ENCODE assay signal across 17 cellular contexts in the genomic region with DNA sequence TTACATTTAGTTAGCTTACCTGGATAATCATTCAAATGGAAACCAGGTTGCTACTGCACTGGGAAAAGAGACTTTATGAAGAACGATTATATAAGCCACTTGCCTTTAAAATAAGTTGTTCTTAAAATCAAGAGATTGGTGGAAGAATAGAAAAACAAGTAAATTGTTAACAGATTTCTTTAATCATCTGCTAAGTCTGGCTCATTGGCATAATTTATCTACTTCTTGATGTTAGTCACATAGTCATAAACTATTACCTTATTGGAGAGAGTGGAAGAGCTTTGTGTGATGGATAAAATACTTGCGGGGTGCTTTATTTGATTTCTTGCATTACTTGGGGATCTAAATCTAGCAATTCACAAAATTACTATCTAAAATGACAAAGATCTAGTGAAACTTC. TPM values are rescaled to one million over a fixed set of nuclear protein-coding genes. Genes with fewer than 3 reads are reported as not detected.
A peak's percentile ranks its signal among the peaks of the same experiment; 100 is the strongest.
DNase-seq lines count a peak whose midpoint lies in the region; ATAC-seq and TF ChIP-seq lines count a peak whose summit lies in the region.
"Had no signal": no experiment of that assay in that cellular context is flagged by ENCODE, and none has a peak within 500 bp of the region (broad histone marks: within the 10 kb centered on the region; RNA-seq: fewer than 3 reads in every experiment).

No MANE protein-coding gene starts in this region.

- WGBS in transverse colon (ENCODE audit: low coverage in 1 of 2), 2 donors = 15 to 49% methylated on average over 2 of the region's 2 CpGs

- POLR2A ChIA-PET in CD8-positive, alpha-beta memory T cell (lab: Charles Lee) = no interaction called here
- POLR2A ChIA-PET in PC-9 (lab: Charles Lee; ENCODE audit: unreplicated experiment) = interaction anchor here (0.5 kb wide), 1 partner anchor 918 kb away, joined by 4 read pairs; no protein-coding TSS in a partner anchor

- H3K9me3 Mint-ChIP-seq in CD8-positive, alpha-beta memory T cell = no peaks in the 10 kb centered on the region
- no peaks in the 10 kb centered on the region for H3K9me3 Mint-ChIP-seq in progenitor cell of endocrine pancreas (ENCODE audit: low read depth)

- no peaks in the 10 kb centered on the region for H3K9me3 ChIP-seq in CD8-positive, alpha-beta memory T cell (ENCODE audit: low read length)
- H3K9me3 ChIP-seq in PC-9 (ENCODE audit: insufficient read depth, low read depth) = no peaks in the 10 kb centered on the region
- no peaks in the 10 kb centered on the region for H3K9me3 ChIP-seq in fibroblast of lung (ENCODE audit: control insufficient read depth, insufficient read depth, low read depth, low read length)
- no peaks in the 10 kb centered on the region for H3K9me3 ChIP-seq in transverse colon

- peaks cover 78 to 94% (median 92%) of the 10 kb centered on the region in 3 donors for H3K4me1 Mint-ChIP-seq in CD8-positive, alpha-beta memory T cell
- H3K4me1 Mint-ChIP-seq in progenitor cell of endocrine pancreas (ENCODE audit: low read depth) = peaks cover 52% of the 10 kb centered on the region

- H3K4me3 ChIP-seq in CD8-positive, alpha-beta memory T cell (ENCODE audit: low read length) = no peak overlapping the region
- H3K4me3 ChIP-seq in PC-9 = no peak overlapping the region
- H3K4me3 ChIP-seq in fibroblast of lung (replicated peaks in 1 of 4; ENCODE audit: control extremely low read depth in 1 of 4, insufficient read depth in 1 of 4, low read depth in 3 of 4, low read length in 4 of 4) = no peak overlapping the region
- H3K4me3 ChIP-seq in transverse colon = no peak overlapping the region
- H3K4me3 ChIP-seq: SK-N-MC had no signal

- no peaks in the 10 kb centered on the region for H3K9me2 ChIP-seq in PC-9 (ENCODE audit: insufficient read depth)

- TF ChIP-seq EP300 in transverse colon (IDR thresholded peaks at IDR 0.05; ENCODE audit: low read depth) = no peak

- in situ Hi-C loops in transverse colon (cut with MboI; ENCODE audit: low pct_ligation_motif_present in 1 of 4, low pct_unique_long_range_greater_than_20kb in 1 of 4, low sequenced_read_pairs in 3 of 4) = no loop called here

- peak overlapping the region; percentile 4 to 63 (median 30) for H3K4me3 Mint-ChIP-seq in CD8-positive, alpha-beta memory T cell
- no peak overlapping the region for H3K4me3 Mint-ChIP-seq in progenitor cell of endocrine pancreas (ENCODE audit: low read depth)

- H3K9ac ChIP-seq in fibroblast of lung (ENCODE audit: insufficient read depth, low read length) = no peak overlapping the region
- H3K9ac ChIP-seq: KMS-11 had no signal

- no peaks in the 10 kb centered on the region for H3K27me3 Mint-ChIP-seq in CD8-positive, alpha-beta memory T cell
- H3K27me3 Mint-ChIP-seq in progenitor cell of endocrine pancreas = no peaks in the 10 kb centered on the region

- no peak for TF ChIP-seq POLR2A in transverse colon (IDR thresholded peaks at IDR 0.05)

- H3K79me2 ChIP-seq in PC-9 (ENCODE audit: low read depth) (peaks cover 100% of the 10 kb centered on the region), fibroblast of lung (ENCODE audit: control insufficient read depth, insufficient read depth, low read length) (peaks cover 98% of the 10 kb centered on the region)

- no peaks in the 10 kb centered on the region for H3K27me3 ChIP-seq in CD8-positive, alpha-beta memory T cell (ENCODE audit: insufficient read depth, low read length, poor library complexity, severe bottlenecking)
- H3K27me3 ChIP-seq in PC-9 (ENCODE audit: insufficient read depth, low read depth) (no peaks in the 10 kb centered on the region), fibroblast of lung (ENCODE audit: control insufficient read depth, insufficient read depth, low read length) (no peaks in the 10 kb centered on the region), transverse colon (no peaks in the 10 kb centered on the region)

- intact Hi-C loops in PC-9 (cut with micrococcal nuclease; ENCODE audit: unreplicated experiment) = no loop called here
- intact Hi-C loops in transverse colon (cut with DNase I; ENCODE audit: low total_unique reads) = no loop called here

- H3K27ac Mint-ChIP-seq in CD8-positive, alpha-beta memory T cell = peak overlapping the region in 4 of 8 donors; percentile 0 to 81 (median 60)
- peak overlapping the region; percentile 46 for H3K27ac Mint-ChIP-seq in progenitor cell of endocrine pancreas

- no peak overlapping the region for H3K27ac ChIP-seq in CD8-positive, alpha-beta memory T cell (ENCODE audit: low read depth, low read length)
- H3K27ac ChIP-seq in PC-9 (no peak overlapping the region), fibroblast of lung (ENCODE audit: insufficient read depth, low read length) (no peak overlapping the region), transverse colon (peak overlapping the region in 2 of 4 donors; percentile 27 to 38)
- H3K27ac ChIP-seq: KMS-11 had no signal

- H2AFZ ChIP-seq in PC-9 (no peak overlapping the region), fibroblast of lung (ENCODE audit: low read length) (no peak overlapping the region)

- BruUV-seq in PC-9 (replicated peaks; lab: Mats Ljungman, UMichigan) = no TSS peak

- 0 out of 2 replicates have a peak overlapping the region, but pooled peaks have one; percentile 26 for H3K4me2 ChIP-seq in PC-9
- H3K4me2 ChIP-seq in fibroblast of lung (ENCODE audit: extremely low read depth, insufficient read depth, low read length) = peak overlapping the region; percentile 13
- H3K4me2 ChIP-seq: KMS-11 had no signal

- H4K20me1 ChIP-seq in PC-9 (ENCODE audit: insufficient read depth) (peaks cover 100% of the 10 kb centered on the region), fibroblast of lung (ENCODE audit: control insufficient read depth, extremely low read depth, insufficient read depth, low read length) (peaks cover 4% of the 10 kb centered on the region)

- peaks cover 0 to 54% (median 15%) of the 10 kb centered on the region in 3 donors for H3K36me3 Mint-ChIP-seq in CD8-positive, alpha-beta memory T cell
- peaks cover 3% of the 10 kb centered on the region for H3K36me3 Mint-ChIP-seq in progenitor cell of endocrine pancreas (ENCODE audit: insufficient read depth)

- CTCF ChIA-PET in CD8-positive, alpha-beta memory T cell (lab: Charles Lee) = no interaction called here
- CTCF ChIA-PET in PC-9 (lab: Charles Lee) = no interaction called here

- peaks cover 16% of the 10 kb centered on the region for H3K36me3 ChIP-seq in CD8-positive, alpha-beta memory T cell (ENCODE audit: insufficient read depth, low read length)
- H3K36me3 ChIP-seq in PC-9 (ENCODE audit: low read depth) (peaks cover 47% of the 10 kb centered on the region; the same call in 1 of the 2 replicates), fibroblast of lung (ENCODE audit: control insufficient read depth, insufficient read depth, low read length) (peaks cover 2% of the 10 kb centered on the region), transverse colon (no peaks in the 10 kb centered on the region)

- no peak for TF ChIP-seq CTCF in PC-9 (conservative IDR thresholded peaks at IDR 0.05)
- no peak for TF ChIP-seq CTCF in fibroblast of lung (conservative IDR thresholded peaks at IDR 0.05 in 1 of 2, IDR thresholded peaks at IDR 0.05 in 1 of 2; ENCODE audit: low read depth in 1 of 2, low read length in 2 of 2)
- TF ChIP-seq CTCF in progenitor cell of endocrine pancreas (IDR thresholded peaks at IDR 0.05; ENCODE audit: unreplicated experiment) = no peak
- TF ChIP-seq CTCF in transverse colon (IDR thresholded peaks at IDR 0.05) = no peak

- no peak for ATAC-seq in GM21423 (IDR thresholded peaks at IDR 0.05; ENCODE audit: unreplicated experiment)
- ATAC-seq: Panc1 had no signal

- no peak for DNase-seq in CD8-positive, alpha-beta memory T cell
- DNase-seq in PC-9 (no peak), fibroblast of lung (ENCODE audit: low read depth in 2 of 2) (no peak), progenitor cell of endocrine pancreas (ENCODE audit: low spot score, unreplicated experiment) (no peak), transverse colon (no peak), DMS114 treated with DMSO at 0.1 percent for 48 hours (lab: John Stamatoyannopoulos, UW; ENCODE audit: unreplicated experiment) (no peak), medulla oblongata (ENCODE audit: extremely low spot score) (no peak)
- DNase-seq: activated CD4-positive, alpha-beta T cell treated with anti-CD3 and anti-CD28 coated beads for 48 hours; effector CD4-positive, alpha-beta T cell; NCI-H1092 treated with DMSO at 0.1 percent for 48 hours; NCI-H2107; NCI-H748 treated with DMSO at 0.1 percent for 48 hours; stimulated activated CD4-positive, alpha-beta T cell treated with anti-CD3 and anti-CD28 coated beads, Interleukin-2, amount 100 ng/mL, for 48 hours had no signal

- H3K4me1 ChIP-seq in CD8-positive, alpha-beta memory T cell (ENCODE audit: insufficient read depth, low read length) = peaks cover 95% of the 10 kb centered on the region
- peaks cover 71% of the 10 kb centered on the region for H3K4me1 ChIP-seq in PC-9 (replicated peaks; ENCODE audit: insufficient read depth)
- H3K4me1 ChIP-seq in fibroblast of lung (ENCODE audit: control insufficient read depth, extremely low read depth, insufficient read depth, low read length) = peaks cover 5% of the 10 kb centered on the region
- H3K4me1 ChIP-seq in transverse colon = peaks cover 43 to 89% (median 70%) of the 10 kb centered on the region in 4 donors

- peaks cover 15% of the 10 kb centered on the region for H3F3A ChIP-seq in PC-9 (ENCODE audit: insufficient read depth, low read depth)

RNA-seq across cellular contexts. Expression of a gene that starts 6.8 kb away (rescaled TPM):
- 100 to 1,000 TPM; 111 to 129 TPM for total RNA-seq in CD8-positive, alpha-beta memory T cell
- polyA plus RNA-seq in CD8-positive, alpha-beta memory T cell = 167 TPM
- 114 and 169 TPM in 2 replicates for total RNA-seq in PC-9 (2021)
- total RNA-seq in fibroblast of lung = 73.4 and 97.8 TPM in 2 replicates
- 82.2 and 82.5 TPM in 2 replicates for polyA plus RNA-seq in fibroblast of lung
- polyA plus RNA-seq in fibroblast of lung (2012) = 67.2 and 68.4 TPM in 2 replicates
- polyA minus RNA-seq in fibroblast of lung (ENCODE audit: low replicate concordance) = 71.5 and 114 TPM in 2 replicates
- 120 and 133 TPM in 2 replicates for total RNA-seq in progenitor cell of endocrine pancreas
- total RNA-seq in transverse colon = 100 to 1,000 TPM in 3 of 4 donors, 10 to 100 TPM in 1; 88.4 to 211 (median 119) TPM
